Comparison of ENCODE assay signal across 8 cellular contexts in the genomic region with DNA sequence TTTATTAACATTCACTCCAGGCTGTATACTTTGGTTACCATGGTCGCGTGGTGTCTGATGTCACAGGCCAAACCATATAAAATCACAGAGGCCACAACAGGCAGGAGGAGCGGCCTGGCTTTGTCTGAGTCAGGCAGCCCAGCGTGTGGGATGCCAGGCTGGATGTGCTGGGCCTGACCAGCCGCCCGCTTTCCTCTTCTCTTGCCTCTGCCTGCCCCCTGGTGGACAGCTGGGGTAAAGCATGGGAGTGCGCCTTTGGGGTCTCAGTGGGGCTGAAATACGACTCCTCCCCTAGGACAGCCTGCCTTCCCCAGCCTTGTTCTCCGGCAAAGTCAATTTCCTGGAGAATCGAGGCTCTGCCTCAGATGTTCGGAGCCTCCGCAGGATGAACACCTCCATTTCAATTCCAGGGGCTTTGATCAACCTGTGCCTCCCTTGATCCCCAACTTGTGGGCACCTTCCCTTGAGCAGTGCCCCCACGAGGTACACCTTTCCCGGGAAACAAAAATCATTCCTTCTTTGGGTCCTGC.
DNase-seq lines count a peak whose midpoint lies in the region; ATAC-seq and TF ChIP-seq lines count a peak whose summit lies in the region.

No MANE protein-coding gene starts in this region.

- no peak for TF ChIP-seq POLR2A in HCT116 (IDR thresholded peaks at IDR 0.05; ENCODE audit: borderline replicate concordance, extremely low read depth, insufficient read depth, insufficient read length)

- RAD21 ChIA-PET in HCT116 (lab: Charles Lee; ENCODE audit: low non-redundant PET in 1 of 2, low total read pairs in 2 of 2, uncharacterized antibody in 2 of 2, unreplicated experiment in 2 of 2): interaction anchor here (1.3 to 1.8 kb wide), 2 partner anchors 408 to 456 kb away, joined by 3 to 6 read pairs; partner anchors contain the start of gene TIPARP (in 1 of the 2)

- POLR2A ChIA-PET in HCT116 (lab: Charles Lee): interaction anchor here (1.5 to 1.7 kb wide), 2 partner anchors 261 to 407 kb away, joined by 3 to 6 read pairs; partner anchors contain the start of gene TIPARP

- TSS peak; percentile 70 for BruUV-seq in HCT116 (replicated peaks; lab: Mats Ljungman, UMichigan)

- TF ChIP-seq RAD21 in HCT116 (IDR thresholded peaks at IDR 0.05; ENCODE audit: low read depth): no peak

- H3K27ac ChIP-seq in HCT116 (ENCODE audit: low read depth, low read length) (no peak overlapping the region), psoas muscle (no peak overlapping the region), aorta (ENCODE audit: low read depth in 1 of 2, low read length in 2 of 2) (no peak overlapping the region)

- H3K4me3 ChIP-seq in HCT116 (replicated peaks in 1 of 2; ENCODE audit: low read depth in 1 of 2, low read length in 2 of 2) (peak overlapping the region; percentile 3 to 22; a peak in 2 of 4 replicates), psoas muscle (no peak overlapping the region), aorta (ENCODE audit: low read length in 2 of 2) (no peak overlapping the region)

- 3 to 6% (median 4%) methylated on average over 13 to 14 of the region's 14 CpGs for WGBS in psoas muscle, 3 donors
- WGBS in aorta, 2 donors: 5% methylated on average over 14 of the region's 14 CpGs

- intact Hi-C loops in HCT116 (cut with micrococcal nuclease) (loop anchor here (1.0 to 5.0 kb wide), 7 partner anchors 49 to 944 kb away; partner anchors contain the start of genes SSR3 and TIPARP), Right ventricle myocardium superior (cut with DNase I) (loop anchor here (2.0 to 5.0 kb wide), 2 partner anchors 407 to 929 kb away; partner anchors contain the start of gene TIPARP), psoas muscle (cut with DNase I) (loop anchor here (1.0 to 10.0 kb wide), 5 partner anchors 267 to 929 kb away; partner anchors contain the start of genes TIPARP (in 2 of the 2) and SSR3 (in 1 of the 2)), aorta (cut with DNase I) (loop anchor here (2.0 to 10.0 kb wide), 8 partner anchors 407 to 1227 kb away; partner anchors contain the start of genes SLC33A1 (in 1 of the 2) and TIPARP (in 1 of the 2))

- DNase-seq in G401 (ENCODE audit: low spot score) (peak; percentile 89), HCT116 (ENCODE audit: low read depth, low spot score) (peak; percentile 85), NCI-H226 (peak; percentile 86), Right ventricle myocardium superior (peak; percentile 94), psoas muscle (peak; percentile 91 to 95), aorta (peak; percentile 94 to 98), NCI-H2081 (lab: John Stamatoyannopoulos, UW) (no peak)
- peak; percentile 95 for DNase-seq in activated effector memory CD4-positive, alpha-beta T cell treated with anti-CD3 and anti-CD28 coated beads, Interleukin-2, amount 50 U/mL, for 16 hours

- H3K9me2 ChIP-seq in HCT116 (ENCODE audit: insufficient read depth): no peaks in the 10 kb centered on the region

- TF ChIP-seq CTCF in HCT116 (IDR thresholded peaks at IDR 0.05 in 2 of 3, conservative IDR thresholded peaks at IDR 0.05 in 1 of 3; ENCODE audit: borderline replicate concordance in 1 of 3, insufficient read depth in 1 of 3, low read depth in 2 of 3, low read length in 2 of 3) (peak in 2 of 3 experiments; percentile 94 to 99; a peak in 4 of 6 replicates), psoas muscle (IDR thresholded peaks at IDR 0.05) (peak; percentile 98)

- H3K27me3 ChIP-seq in HCT116 (ENCODE audit: insufficient read depth, low read length): no peaks in the 10 kb centered on the region
- no peaks in the 10 kb centered on the region for H3K27me3 ChIP-seq in psoas muscle (ENCODE audit: insufficient read depth in 3 of 3, low read length in 2 of 3)
- no peaks in the 10 kb centered on the region for H3K27me3 ChIP-seq in aorta (ENCODE audit: control insufficient read depth in 1 of 2, insufficient read depth in 2 of 2, low read length in 1 of 2)

- H3K4me1 ChIP-seq in HCT116 (ENCODE audit: control insufficient read depth in 1 of 2, insufficient read depth in 2 of 2, low read length in 2 of 2) (peaks cover 5 to 45% of the 10 kb centered on the region in 2 experiments), psoas muscle (peaks cover 19% of the 10 kb centered on the region), aorta (ENCODE audit: control insufficient read depth in 1 of 2, insufficient read depth in 2 of 2, low read length in 2 of 2) (peaks cover 0 to under 1% of the 10 kb centered on the region in 2 donors)

- ATAC-seq in HCT116: peak; percentile 92
- ATAC-seq in Right ventricle myocardium superior (ENCODE audit: poor library complexity): peak; percentile 83
- ATAC-seq in psoas muscle: peak; percentile 83 to 90 (median 88)
- peak; percentile 94 for ATAC-seq in aorta (ENCODE audit: low FRiP score)

- no peaks in the 10 kb centered on the region for H3K9me3 ChIP-seq in HCT116 (ENCODE audit: control insufficient read depth in 1 of 2, insufficient read depth in 1 of 2, low read depth in 1 of 2, low read length in 2 of 2)
- no peaks in the 10 kb centered on the region for H3K9me3 ChIP-seq in psoas muscle
- no peaks in the 10 kb centered on the region for H3K9me3 ChIP-seq in aorta (ENCODE audit: control insufficient read depth, low read length)

- peak overlapping the region; percentile 53 for H3K9ac ChIP-seq in HCT116 (ENCODE audit: low read length)

- no peaks in the 10 kb centered on the region for H3K36me3 ChIP-seq in HCT116 (ENCODE audit: control insufficient read depth in 1 of 2, insufficient read depth in 2 of 2, low read length in 2 of 2)
- no peaks in the 10 kb centered on the region for H3K36me3 ChIP-seq in psoas muscle (ENCODE audit: insufficient read depth in 1 of 2, low read depth in 1 of 2)
- no peaks in the 10 kb centered on the region for H3K36me3 ChIP-seq in aorta (ENCODE audit: control insufficient read depth in 1 of 2, insufficient read depth in 2 of 2, low read length in 1 of 2)

- in situ Hi-C loops in G401 (cut with HindIII; ENCODE audit: low sequenced_read_pairs): no loop called here

- H2AFZ ChIP-seq in HCT116 (ENCODE audit: low read depth, low read length, poor library complexity, severe bottlenecking): peak overlapping the region; percentile 91

- no peaks in the 10 kb centered on the region for H4K20me1 ChIP-seq in HCT116 (ENCODE audit: insufficient read depth)

- H3K4me2 ChIP-seq in HCT116 (ENCODE audit: low read length): peak overlapping the region; percentile 68

- H3K79me2 ChIP-seq in HCT116 (ENCODE audit: insufficient read depth, low read length): no peaks in the 10 kb centered on the region

- CTCF ChIA-PET in HCT116 (lab: Charles Lee): interaction anchor here (0.9 to 1.6 kb wide), 13 partner anchors 7 to 931 kb away, joined by 3 to 6 read pairs (median 3); partner anchors contain the start of gene SSR3

TF ChIP-seq in HCT116, 20 proteins besides CTCF, POLR2A, EP300 and RAD21:
- TF ChIP-seq SRF (IDR thresholded peaks at IDR 0.05; ENCODE audit: low read depth) (no peak), CBX3 (IDR thresholded peaks at IDR 0.05; ENCODE audit: low read depth) (no peak), ZFX (IDR thresholded peaks at IDR 0.05) (no peak), YY1 (IDR thresholded peaks at IDR 0.05; ENCODE audit: extremely low read depth, insufficient replicate concordance, low read depth, low read length) (peak; percentile 31), ELF1 (IDR thresholded peaks at IDR 0.05; ENCODE audit: borderline replicate concordance, low read depth) (no peak), SIN3A (IDR thresholded peaks at IDR 0.05; ENCODE audit: low read depth) (no peak), EZH2phosphoT487 (IDR thresholded peaks at IDR 0.05; ENCODE audit: borderline replicate concordance) (no peak), POLR2AphosphoS5 (IDR thresholded peaks at IDR 0.05; ENCODE audit: low read depth, low read length) (peak; percentile 40), ZNF274 (IDR thresholded peaks at IDR 0.05; ENCODE audit: low read depth, low read length) (no peak), TCF7L2 (IDR thresholded peaks at IDR 0.05; ENCODE audit: borderline replicate concordance, extremely low read depth, insufficient read depth, insufficient read length) (peak; percentile 60)
TF ChIP-seq in HCT116: peak in this region for 3.

Comparison
In these comparisons a context has a peak if more than half of its experiments do, and no peak if none do; other contexts are left out.
1. DNase-seq: peak in G401 (single experiment), HCT116 (single experiment), NCI-H226 (single experiment), activated effector memory CD4-positive, alpha-beta T cell treated with anti-CD3 and anti-CD28 coated beads, Interleukin-2, amount 50 U/mL, for 16 hours (single experiment), Right ventricle myocardium superior (single experiment), psoas muscle (2 of 2) and aorta (2 of 2); none in NCI-H2081 (0 of 2).
2. H3K4me3 ChIP-seq: peak in HCT116 (2 of 2); none in psoas muscle (single experiment) and aorta (0 of 2).
3. Peak in every context shown above with its lines, with median percentiles within 50 percentile points of each other: ATAC-seq.